ENCODE assay signal across 17 cellular contexts in the genomic region with DNA sequence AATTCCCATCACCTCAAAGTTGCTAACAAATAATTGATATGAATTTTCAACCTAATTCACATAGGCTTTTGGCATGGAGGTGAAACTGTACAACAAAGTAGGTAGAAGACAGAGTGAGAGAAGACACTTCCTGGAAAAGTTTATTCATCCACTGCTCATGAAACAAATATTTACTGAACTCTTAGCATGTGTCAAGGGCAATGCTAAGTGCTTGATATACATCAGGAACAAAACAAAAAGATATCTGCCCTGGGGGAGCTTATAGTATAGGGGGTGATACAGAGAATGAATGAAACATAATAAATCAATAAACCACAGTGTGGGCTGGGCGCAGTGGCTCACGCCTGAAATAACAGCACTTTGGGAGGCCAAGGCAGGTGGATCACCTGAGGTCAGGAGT. TPM values are rescaled to one million over a fixed set of nuclear protein-coding genes. Genes with fewer than 3 reads are reported as not detected.
DNase-seq lines count a peak whose midpoint lies in the region.
"Had no signal": no experiment of that assay in that cellular context is flagged by ENCODE, and none has a peak within 500 bp of the region (broad histone marks: within the 10 kb centered on the region; RNA-seq: fewer than 3 reads in every experiment).

No MANE protein-coding gene starts in this region.

- peak; percentile 29 for DNase-seq in NCI-H345 (lab: John Stamatoyannopoulos, UW)
- no peak for DNase-seq in NCI-H345 treated with DMSO at 0.1 percent for 48 hours (lab: John Stamatoyannopoulos, UW; ENCODE audit: unreplicated experiment)
- DNase-seq in COLO668 (lab: John Stamatoyannopoulos, UW; ENCODE audit: unreplicated experiment): peak; percentile 62
- DNase-seq in DMS53 treated with DMSO at 0.1 percent for 48 hours (lab: John Stamatoyannopoulos, UW; ENCODE audit: unreplicated experiment): peak; percentile 74
- DNase-seq in AML-193 (lab: John Stamatoyannopoulos, UW): no peak
- DNase-seq in activated T-helper 2 cell treated with anti-CD3 and anti-CD28 coated beads, Interferon-gamma antibody, Interleukin-2, Interleukin-4, amounts not matched to agents 10 μg/mL and 5 μg/mL and 100 μg/mL, durations not matched to agents 14 hours and 24 hours and 36 hours (ENCODE audit: low spot score): no peak
- DNase-seq: 8988T; ACHN; C1 segment of cervical spinal cord; Caco-2; CD4-positive, alpha-beta memory T cell; DMS79; EL; GDM1; GM23248; H7; HCEC 1CT had no signal

- H3K36me3 Mint-ChIP-seq in activated T-helper 2 cell treated with anti-CD3 and anti-CD28 coated beads, Interferon-gamma antibody, Interleukin-2, Interleukin-4, amounts not matched to agents 10 μg/mL and 5 μg/mL and 100 μg/mL, durations not matched to agents 14 hours and 24 hours and 36 hours (ENCODE audit: low read depth): no peaks in the 10 kb centered on the region
- H3K36me3 Mint-ChIP-seq: CD4-positive, alpha-beta memory T cell had no signal

- H3K9me3 Mint-ChIP-seq in activated T-helper 2 cell treated with anti-CD3 and anti-CD28 coated beads, Interferon-gamma antibody, Interleukin-2, Interleukin-4, amounts not matched to agents 10 μg/mL and 5 μg/mL and 100 μg/mL, durations not matched to agents 14 hours and 24 hours and 36 hours: no peaks in the 10 kb centered on the region
- H3K9me3 Mint-ChIP-seq: CD4-positive, alpha-beta memory T cell had no signal

- no peak overlapping the region for H3K4me3 Mint-ChIP-seq in activated T-helper 2 cell treated with anti-CD3 and anti-CD28 coated beads, Interferon-gamma antibody, Interleukin-2, Interleukin-4, amounts not matched to agents 10 μg/mL and 5 μg/mL and 100 μg/mL, durations not matched to agents 14 hours and 24 hours and 36 hours (ENCODE audit: low read depth)
- H3K4me3 Mint-ChIP-seq: CD4-positive, alpha-beta memory T cell had no signal

- intact Hi-C loops in activated T-helper 2 cell treated with anti-CD3 and anti-CD28 coated beads, Interferon-gamma antibody, Interleukin-2, Interleukin-4, amounts not matched to agents 10 μg/mL and 5 μg/mL and 100 μg/mL, durations not matched to agents 14 hours and 24 hours and 36 hours (cut with micrococcal nuclease): no loop called here

- H3K27me3 Mint-ChIP-seq in activated T-helper 2 cell treated with anti-CD3 and anti-CD28 coated beads, Interferon-gamma antibody, Interleukin-2, Interleukin-4, amounts not matched to agents 10 μg/mL and 5 μg/mL and 100 μg/mL, durations not matched to agents 14 hours and 24 hours and 36 hours (ENCODE audit: low read depth): peaks cover 6% of the 10 kb centered on the region

- no peak overlapping the region for H3K27ac Mint-ChIP-seq in activated T-helper 2 cell treated with anti-CD3 and anti-CD28 coated beads, Interferon-gamma antibody, Interleukin-2, Interleukin-4, amounts not matched to agents 10 μg/mL and 5 μg/mL and 100 μg/mL, durations not matched to agents 14 hours and 24 hours and 36 hours
- H3K27ac Mint-ChIP-seq: CD4-positive, alpha-beta memory T cell had no signal

- no peaks in the 10 kb centered on the region for H3K4me1 Mint-ChIP-seq in activated T-helper 2 cell treated with anti-CD3 and anti-CD28 coated beads, Interferon-gamma antibody, Interleukin-2, Interleukin-4, amounts not matched to agents 10 μg/mL and 5 μg/mL and 100 μg/mL, durations not matched to agents 14 hours and 24 hours and 36 hours (ENCODE audit: low read depth)
- H3K4me1 Mint-ChIP-seq: CD4-positive, alpha-beta memory T cell had no signal

RNA-seq across cellular contexts. Expression of a gene that starts 50.3 kb away (rescaled TPM):
- 27.3 and 28.3 TPM in 2 replicates for total RNA-seq in activated T-helper 2 cell treated with anti-CD3 and anti-CD28 coated beads, Interferon-gamma antibody, Interleukin-2, Interleukin-4, amounts not matched to agents 10 μg/mL and 5 μg/mL and 100 μg/mL, durations not matched to agents 14 hours and 24 hours and 36 hours

Comparison
In these comparisons a context has a peak if more than half of its experiments do, and no peak if none do; other contexts are left out.
1. DNase-seq: peak in NCI-H345 (single experiment), COLO668 (single experiment) and DMS53 treated with DMSO at 0.1 percent for 48 hours (single experiment); none in NCI-H345 treated with DMSO at 0.1 percent for 48 hours (single experiment), AML-193 (0 of 2) and activated T-helper 2 cell treated with anti-CD3 and anti-CD28 coated beads, Interferon-gamma antibody, Interleukin-2, Interleukin-4, amounts not matched to agents 10 μg/mL and 5 μg/mL and 100 μg/mL, durations not matched to agents 14 hours and 24 hours and 36 hours (single experiment).